Comparison of ENCODE assay signal across 2 cellular contexts in the genomic region with DNA sequence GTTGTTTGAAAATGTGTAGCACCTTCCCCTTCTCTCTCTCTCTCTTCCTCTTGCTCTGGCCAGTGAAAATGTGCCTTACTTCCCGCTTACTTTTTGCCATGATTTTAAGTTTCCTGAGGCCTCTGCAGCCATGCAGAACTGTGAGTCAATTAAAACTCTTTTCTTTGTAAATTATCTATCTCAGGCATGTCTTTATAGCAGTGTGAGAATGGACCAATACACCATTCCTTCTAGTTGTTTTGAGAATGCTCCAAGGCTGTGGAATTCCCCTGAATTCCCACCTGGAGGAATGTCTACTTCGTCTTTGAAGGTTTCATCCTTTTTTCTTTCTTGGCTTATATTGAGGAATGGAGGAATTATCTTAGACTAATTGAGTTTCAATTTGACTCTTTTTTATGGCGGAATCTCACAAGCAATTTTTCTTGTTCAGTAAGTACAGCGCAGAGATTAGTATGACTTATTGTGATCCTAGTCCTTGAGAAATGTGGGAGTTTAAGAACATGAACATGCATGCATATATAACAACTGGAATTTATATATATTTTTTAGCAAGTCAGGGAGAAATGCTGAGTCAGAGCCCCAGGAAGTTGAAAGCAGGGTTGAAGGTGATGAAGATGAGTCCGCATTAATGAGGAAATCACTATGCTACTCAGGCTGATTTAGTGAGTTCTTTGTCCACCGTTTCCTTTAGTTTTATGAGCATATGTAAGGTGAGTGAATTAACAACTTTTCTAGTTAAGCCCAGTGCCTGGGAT.
A peak's percentile ranks its signal among the peaks of the same experiment; 100 is the strongest.
TF ChIP-seq lines count a peak whose summit lies in the region.

No MANE protein-coding gene starts in this region.

TF ChIP-seq in HepG2, 621 proteins besides CTCF, POLR2A, EP300 and RAD21:
- TF ChIP-seq, protein P1, sequence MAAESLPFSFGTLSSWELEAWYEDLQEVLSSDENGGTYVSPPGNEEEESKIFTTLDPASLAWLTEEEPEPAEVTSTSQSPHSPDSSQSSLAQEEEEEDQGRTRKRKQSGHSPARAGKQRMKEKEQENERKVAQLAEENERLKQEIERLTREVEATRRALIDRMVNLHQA (CRISPR knock-in tag; IDR thresholded peaks at IDR 0.05) = no peak
- peak in 1 of 2 experiments; percentile 51; a peak in 2 of 4 replicates for TF ChIP-seq MAFK (conservative IDR thresholded peaks at IDR 0.05 in 1 of 2, IDR thresholded peaks at IDR 0.05 in 1 of 2; ENCODE audit: low read length in 2 of 2)
- TF ChIP-seq SUZ12 (IDR thresholded peaks at IDR 0.05; ENCODE audit: low read depth, low read length) = no peak
- 0 out of 2 replicates have a peak, but pooled peaks have one; percentile 10 for TF ChIP-seq MAFF (IDR thresholded peaks at IDR 0.05; ENCODE audit: low read depth, low read length)

TF ChIP-seq in K562, 482 proteins besides CTCF, POLR2A, EP300 and RAD21:
- TF ChIP-seq ZNF316 (IDR thresholded peaks at IDR 0.05) (peak; percentile 31; the same call in 1 of the 2 replicates), C11orf30 (IDR thresholded peaks at IDR 0.05; ENCODE audit: low read depth) (peak; percentile 25; the same call in 1 of the 2 replicates), ZFP30 (CRISPR knock-in tag; IDR thresholded peaks at IDR 0.05; ENCODE audit: borderline replicate concordance) (no peak)
- TF ChIP-seq, protein P2, sequence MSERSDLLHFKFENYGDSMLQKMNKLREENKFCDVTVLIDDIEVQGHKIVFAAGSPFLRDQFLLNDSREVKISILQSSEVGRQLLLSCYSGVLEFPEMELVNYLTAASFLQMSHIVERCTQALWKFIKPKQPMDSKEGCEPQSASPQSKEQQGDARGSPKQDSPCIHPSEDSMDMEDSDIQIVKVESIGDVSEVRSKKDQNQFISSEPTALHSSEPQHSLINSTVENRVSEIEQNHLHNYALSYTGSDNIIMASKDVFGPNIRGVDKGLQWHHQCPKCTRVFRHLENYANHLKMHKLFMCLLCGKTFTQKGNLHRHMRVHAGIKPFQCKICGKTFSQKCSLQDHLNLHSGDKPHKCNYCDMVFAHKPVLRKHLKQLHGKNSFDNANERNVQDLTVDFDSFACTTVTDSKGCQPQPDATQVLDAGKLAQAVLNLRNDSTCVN (CRISPR knock-in tag; IDR thresholded peaks at IDR 0.05) = no peak
- TF ChIP-seq, protein P3, sequence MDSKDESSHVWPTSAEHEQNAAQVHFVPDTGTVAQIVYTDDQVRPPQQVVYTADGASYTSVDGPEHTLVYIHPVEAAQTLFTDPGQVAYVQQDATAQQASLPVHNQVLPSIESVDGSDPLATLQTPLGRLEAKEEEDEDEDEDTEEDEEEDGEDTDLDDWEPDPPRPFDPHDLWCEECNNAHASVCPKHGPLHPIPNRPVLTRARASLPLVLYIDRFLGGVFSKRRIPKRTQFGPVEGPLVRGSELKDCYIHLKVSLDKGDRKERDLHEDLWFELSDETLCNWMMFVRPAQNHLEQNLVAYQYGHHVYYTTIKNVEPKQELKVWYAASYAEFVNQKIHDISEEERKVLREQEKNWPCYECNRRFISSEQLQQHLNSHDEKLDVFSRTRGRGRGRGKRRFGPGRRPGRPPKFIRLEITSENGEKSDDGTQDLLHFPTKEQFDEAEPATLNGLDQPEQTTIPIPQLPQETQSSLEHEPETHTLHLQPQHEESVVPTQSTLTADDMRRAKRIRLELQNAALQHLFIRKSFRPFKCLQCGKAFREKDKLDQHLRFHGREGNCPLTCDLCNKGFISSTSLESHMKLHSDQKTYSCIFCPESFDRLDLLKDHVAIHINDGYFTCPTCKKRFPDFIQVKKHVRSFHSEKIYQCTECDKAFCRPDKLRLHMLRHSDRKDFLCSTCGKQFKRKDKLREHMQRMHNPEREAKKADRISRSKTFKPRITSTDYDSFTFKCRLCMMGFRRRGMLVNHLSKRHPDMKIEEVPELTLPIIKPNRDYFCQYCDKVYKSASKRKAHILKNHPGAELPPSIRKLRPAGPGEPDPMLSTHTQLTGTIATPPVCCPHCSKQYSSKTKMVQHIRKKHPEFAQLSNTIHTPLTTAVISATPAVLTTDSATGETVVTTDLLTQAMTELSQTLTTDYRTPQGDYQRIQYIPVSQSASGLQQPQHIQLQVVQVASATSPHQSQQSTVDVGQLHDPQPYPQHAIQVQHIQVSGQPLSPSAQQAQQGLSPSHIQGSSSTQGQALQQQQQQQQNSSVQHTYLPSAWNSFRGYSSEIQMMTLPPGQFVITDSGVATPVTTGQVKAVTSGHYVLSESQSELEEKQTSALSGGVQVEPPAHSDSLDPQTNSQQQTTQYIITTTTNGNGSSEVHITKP (IDR thresholded peaks at IDR 0.05; ENCODE audit: partially characterized antibody) = no peak
